In the genomic region with DNA sequence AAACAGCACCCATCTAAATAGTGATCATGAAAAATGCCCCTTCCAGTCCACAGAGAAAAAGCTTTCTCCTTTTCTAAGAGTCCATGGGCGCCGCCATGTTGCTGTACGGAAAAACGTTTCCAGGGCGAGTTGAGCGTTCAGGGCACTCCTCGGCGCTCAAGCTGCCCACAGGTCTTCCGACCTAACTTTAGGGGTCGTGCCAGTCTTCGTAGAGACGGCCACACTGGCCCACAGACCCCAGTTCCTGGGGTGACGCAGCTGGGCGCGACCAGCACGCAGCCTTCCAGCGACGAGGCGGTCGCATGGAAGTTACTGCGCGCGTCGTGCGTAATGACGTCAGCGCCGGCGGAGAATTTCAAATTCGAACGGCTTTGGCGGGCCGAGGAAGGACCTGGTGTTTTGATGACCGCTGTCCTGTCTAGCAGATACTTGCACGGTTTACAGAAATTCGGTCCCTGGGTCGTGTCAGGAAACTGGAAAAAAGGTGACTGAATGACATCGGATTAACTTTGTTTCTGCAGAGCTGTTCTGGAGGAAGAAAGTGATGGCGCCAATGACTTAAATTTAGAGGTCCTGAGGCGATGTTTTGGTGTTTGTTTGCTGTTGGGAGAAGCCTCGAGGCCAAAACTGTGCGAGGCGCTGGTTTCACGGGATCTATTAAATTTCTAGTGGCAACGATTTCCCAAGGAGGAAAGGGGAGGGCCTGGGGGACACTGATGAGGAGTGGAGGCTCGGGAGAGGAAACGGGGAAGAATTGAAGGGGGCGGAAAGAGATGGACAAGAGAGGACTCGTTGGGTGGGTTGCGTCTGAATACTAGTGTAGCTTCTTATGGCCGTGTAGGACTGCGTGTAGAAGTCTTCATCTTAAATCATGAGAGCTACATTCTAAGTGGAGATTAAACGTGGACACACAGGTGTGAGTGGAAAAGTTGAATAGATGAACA, we compare ENCODE assay signal across 1 cellular context.
TF ChIP-seq lines count a peak whose summit lies in the region.

A gene with protein sequence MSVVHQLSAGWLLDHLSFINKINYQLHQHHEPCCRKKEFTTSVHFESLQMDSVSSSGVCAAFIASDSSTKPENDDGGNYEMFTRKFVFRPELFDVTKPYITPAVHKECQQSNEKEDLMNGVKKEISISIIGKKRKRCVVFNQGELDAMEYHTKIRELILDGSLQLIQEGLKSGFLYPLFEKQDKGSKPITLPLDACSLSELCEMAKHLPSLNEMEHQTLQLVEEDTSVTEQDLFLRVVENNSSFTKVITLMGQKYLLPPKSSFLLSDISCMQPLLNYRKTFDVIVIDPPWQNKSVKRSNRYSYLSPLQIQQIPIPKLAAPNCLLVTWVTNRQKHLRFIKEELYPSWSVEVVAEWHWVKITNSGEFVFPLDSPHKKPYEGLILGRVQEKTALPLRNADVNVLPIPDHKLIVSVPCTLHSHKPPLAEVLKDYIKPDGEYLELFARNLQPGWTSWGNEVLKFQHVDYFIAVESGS (minus strand): TSS at position 306 of the 944 bp plus-strand sequence. CDS start 4,289 bp downstream, outside the sequence.
A gene (plus strand): TSS at position 358 of the 944 bp plus-strand sequence. CDS start 1,429 bp downstream, outside the sequence.

TF ChIP-seq in HepG2, 621 proteins besides CTCF, POLR2A, EP300 and RAD21 (continued from another document and continues in another):
- TF ChIP-seq, protein P1, sequence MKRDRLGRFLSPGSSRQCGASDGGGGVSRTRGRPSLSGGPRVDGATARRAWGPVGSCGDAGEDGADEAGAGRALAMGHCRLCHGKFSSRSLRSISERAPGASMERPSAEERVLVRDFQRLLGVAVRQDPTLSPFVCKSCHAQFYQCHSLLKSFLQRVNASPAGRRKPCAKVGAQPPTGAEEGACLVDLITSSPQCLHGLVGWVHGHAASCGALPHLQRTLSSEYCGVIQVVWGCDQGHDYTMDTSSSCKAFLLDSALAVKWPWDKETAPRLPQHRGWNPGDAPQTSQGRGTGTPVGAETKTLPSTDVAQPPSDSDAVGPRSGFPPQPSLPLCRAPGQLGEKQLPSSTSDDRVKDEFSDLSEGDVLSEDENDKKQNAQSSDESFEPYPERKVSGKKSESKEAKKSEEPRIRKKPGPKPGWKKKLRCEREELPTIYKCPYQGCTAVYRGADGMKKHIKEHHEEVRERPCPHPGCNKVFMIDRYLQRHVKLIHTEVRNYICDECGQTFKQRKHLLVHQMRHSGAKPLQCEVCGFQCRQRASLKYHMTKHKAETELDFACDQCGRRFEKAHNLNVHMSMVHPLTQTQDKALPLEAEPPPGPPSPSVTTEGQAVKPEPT (CRISPR knock-in tag; IDR thresholded peaks at IDR 0.05; ENCODE audit: low read depth) = no peak; the same call in 1 of the 2 replicates
- TF ChIP-seq, protein P2, sequence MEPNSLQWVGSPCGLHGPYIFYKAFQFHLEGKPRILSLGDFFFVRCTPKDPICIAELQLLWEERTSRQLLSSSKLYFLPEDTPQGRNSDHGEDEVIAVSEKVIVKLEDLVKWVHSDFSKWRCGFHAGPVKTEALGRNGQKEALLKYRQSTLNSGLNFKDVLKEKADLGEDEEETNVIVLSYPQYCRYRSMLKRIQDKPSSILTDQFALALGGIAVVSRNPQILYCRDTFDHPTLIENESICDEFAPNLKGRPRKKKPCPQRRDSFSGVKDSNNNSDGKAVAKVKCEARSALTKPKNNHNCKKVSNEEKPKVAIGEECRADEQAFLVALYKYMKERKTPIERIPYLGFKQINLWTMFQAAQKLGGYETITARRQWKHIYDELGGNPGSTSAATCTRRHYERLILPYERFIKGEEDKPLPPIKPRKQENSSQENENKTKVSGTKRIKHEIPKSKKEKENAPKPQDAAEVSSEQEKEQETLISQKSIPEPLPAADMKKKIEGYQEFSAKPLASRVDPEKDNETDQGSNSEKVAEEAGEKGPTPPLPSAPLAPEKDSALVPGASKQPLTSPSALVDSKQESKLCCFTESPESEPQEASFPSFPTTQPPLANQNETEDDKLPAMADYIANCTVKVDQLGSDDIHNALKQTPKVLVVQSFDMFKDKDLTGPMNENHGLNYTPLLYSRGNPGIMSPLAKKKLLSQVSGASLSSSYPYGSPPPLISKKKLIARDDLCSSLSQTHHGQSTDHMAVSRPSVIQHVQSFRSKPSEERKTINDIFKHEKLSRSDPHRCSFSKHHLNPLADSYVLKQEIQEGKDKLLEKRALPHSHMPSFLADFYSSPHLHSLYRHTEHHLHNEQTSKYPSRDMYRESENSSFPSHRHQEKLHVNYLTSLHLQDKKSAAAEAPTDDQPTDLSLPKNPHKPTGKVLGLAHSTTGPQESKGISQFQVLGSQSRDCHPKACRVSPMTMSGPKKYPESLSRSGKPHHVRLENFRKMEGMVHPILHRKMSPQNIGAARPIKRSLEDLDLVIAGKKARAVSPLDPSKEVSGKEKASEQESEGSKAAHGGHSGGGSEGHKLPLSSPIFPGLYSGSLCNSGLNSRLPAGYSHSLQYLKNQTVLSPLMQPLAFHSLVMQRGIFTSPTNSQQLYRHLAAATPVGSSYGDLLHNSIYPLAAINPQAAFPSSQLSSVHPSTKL (CRISPR knock-in tag; IDR thresholded peaks at IDR 0.05) = peak; percentile 50; the same call in 1 of the 2 replicates
- TF ChIP-seq ZBTB7B (CRISPR knock-in tag; IDR thresholded peaks at IDR 0.05) (peak; percentile 63; the same call in 1 of the 2 replicates), SMARCC2 (IDR thresholded peaks at IDR 0.05) (no peak), ZNF850 (CRISPR knock-in tag; conservative IDR thresholded peaks at IDR 0.05) (no peak), MIER2 (CRISPR knock-in tag; IDR thresholded peaks at IDR 0.05) (0 out of 2 replicates have a peak, but pooled peaks have one; percentile 11), ZNF224 (CRISPR knock-in tag; IDR thresholded peaks at IDR 0.05) (no peak), ZNF251 (CRISPR knock-in tag; IDR thresholded peaks at IDR 0.05) (no peak), ZNF746 (CRISPR knock-in tag; IDR thresholded peaks at IDR 0.05) (no peak), ZNF30 (CRISPR knock-in tag; IDR thresholded peaks at IDR 0.05) (peak; percentile 67; the same call in 1 of the 2 replicates), HNF4A (CRISPR knock-in tag; IDR thresholded peaks at IDR 0.05) (peak; percentile 20; the same call in 1 of the 2 replicates), ZNF441 (CRISPR knock-in tag; IDR thresholded peaks at IDR 0.05; ENCODE audit: borderline replicate concordance) (0 out of 2 replicates have a peak, but pooled peaks have one; percentile 17)
- TF ChIP-seq, protein P3, sequence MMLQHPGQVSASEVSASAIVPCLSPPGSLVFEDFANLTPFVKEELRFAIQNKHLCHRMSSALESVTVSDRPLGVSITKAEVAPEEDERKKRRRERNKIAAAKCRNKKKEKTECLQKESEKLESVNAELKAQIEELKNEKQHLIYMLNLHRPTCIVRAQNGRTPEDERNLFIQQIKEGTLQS (CRISPR knock-in tag; IDR thresholded peaks at IDR 0.05) = peak; percentile 38; the same call in 1 of the 2 replicates
- TF ChIP-seq, protein P4, sequence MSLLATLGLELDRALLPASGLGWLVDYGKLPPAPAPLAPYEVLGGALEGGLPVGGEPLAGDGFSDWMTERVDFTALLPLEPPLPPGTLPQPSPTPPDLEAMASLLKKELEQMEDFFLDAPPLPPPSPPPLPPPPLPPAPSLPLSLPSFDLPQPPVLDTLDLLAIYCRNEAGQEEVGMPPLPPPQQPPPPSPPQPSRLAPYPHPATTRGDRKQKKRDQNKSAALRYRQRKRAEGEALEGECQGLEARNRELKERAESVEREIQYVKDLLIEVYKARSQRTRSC (CRISPR knock-in tag; IDR thresholded peaks at IDR 0.05; ENCODE audit: low read depth) = 0 out of 2 replicates have a peak, but pooled peaks have one; percentile 54
- TF ChIP-seq, protein P5, sequence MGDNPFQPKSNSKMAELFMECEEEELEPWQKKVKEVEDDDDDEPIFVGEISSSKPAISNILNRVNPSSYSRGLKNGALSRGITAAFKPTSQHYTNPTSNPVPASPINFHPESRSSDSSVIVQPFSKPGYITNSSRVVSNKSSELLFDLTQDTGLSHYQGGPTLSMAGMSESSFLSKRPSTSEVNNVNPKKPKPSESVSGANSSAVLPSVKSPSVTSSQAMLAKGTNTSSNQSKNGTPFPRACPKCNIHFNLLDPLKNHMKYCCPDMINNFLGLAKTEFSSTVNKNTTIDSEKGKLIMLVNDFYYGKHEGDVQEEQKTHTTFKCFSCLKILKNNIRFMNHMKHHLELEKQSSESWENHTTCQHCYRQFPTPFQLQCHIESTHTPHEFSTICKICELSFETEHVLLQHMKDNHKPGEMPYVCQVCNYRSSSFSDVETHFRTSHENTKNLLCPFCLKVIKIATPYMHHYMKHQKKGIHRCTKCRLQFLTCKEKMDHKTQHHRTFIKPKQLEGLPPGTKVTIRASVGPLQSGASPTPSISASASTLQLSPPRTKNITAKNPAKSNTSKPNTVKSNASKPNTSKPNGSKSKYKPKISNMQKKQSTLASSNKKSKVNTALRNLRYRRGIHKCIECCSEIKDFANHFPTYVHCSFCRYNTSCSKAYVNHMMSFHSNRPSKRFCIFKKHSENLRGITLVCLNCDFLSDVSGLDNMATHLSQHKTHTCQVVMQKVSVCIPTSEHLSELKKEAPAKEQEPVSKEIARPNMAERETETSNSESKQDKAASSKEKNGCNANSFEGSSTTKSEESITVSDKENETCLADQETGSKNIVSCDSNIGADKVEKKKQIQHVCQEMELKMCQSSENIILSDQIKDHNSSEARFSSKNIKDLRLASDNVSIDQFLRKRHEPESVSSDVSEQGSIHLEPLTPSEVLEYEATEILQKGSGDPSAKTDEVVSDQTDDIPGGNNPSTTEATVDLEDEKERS (CRISPR knock-in tag; IDR thresholded peaks at IDR 0.05) = no peak
- TF ChIP-seq, protein P6, sequence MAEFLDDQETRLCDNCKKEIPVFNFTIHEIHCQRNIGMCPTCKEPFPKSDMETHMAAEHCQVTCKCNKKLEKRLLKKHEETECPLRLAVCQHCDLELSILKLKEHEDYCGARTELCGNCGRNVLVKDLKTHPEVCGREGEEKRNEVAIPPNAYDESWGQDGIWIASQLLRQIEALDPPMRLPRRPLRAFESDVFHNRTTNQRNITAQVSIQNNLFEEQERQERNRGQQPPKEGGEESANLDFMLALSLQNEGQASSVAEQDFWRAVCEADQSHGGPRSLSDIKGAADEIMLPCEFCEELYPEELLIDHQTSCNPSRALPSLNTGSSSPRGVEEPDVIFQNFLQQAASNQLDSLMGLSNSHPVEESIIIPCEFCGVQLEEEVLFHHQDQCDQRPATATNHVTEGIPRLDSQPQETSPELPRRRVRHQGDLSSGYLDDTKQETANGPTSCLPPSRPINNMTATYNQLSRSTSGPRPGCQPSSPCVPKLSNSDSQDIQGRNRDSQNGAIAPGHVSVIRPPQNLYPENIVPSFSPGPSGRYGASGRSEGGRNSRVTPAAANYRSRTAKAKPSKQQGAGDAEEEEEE (CRISPR knock-in tag; IDR thresholded peaks at IDR 0.05; ENCODE audit: borderline replicate concordance) = no peak
- TF ChIP-seq, protein P7, sequence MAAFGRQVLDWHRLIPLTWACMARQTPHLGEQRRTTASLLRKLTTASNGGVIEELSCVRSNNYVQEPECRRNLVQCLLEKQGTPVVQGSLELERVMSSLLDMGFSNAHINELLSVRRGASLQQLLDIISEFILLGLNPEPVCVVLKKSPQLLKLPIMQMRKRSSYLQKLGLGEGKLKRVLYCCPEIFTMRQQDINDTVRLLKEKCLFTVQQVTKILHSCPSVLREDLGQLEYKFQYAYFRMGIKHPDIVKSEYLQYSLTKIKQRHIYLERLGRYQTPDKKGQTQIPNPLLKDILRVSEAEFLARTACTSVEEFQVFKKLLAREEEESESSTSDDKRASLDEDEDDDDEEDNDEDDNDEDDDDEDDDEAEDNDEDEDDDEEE (CRISPR knock-in tag; IDR thresholded peaks at IDR 0.05) = peak; percentile 66; the same call in 1 of the 2 replicates
- TF ChIP-seq, protein P8, sequence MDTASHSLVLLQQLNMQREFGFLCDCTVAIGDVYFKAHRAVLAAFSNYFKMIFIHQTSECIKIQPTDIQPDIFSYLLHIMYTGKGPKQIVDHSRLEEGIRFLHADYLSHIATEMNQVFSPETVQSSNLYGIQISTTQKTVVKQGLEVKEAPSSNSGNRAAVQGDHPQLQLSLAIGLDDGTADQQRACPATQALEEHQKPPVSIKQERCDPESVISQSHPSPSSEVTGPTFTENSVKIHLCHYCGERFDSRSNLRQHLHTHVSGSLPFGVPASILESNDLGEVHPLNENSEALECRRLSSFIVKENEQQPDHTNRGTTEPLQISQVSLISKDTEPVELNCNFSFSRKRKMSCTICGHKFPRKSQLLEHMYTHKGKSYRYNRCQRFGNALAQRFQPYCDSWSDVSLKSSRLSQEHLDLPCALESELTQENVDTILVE (CRISPR knock-in tag; IDR thresholded peaks at IDR 0.05) = peak; percentile 43; the same call in 1 of the 2 replicates
- TF ChIP-seq, protein P9, sequence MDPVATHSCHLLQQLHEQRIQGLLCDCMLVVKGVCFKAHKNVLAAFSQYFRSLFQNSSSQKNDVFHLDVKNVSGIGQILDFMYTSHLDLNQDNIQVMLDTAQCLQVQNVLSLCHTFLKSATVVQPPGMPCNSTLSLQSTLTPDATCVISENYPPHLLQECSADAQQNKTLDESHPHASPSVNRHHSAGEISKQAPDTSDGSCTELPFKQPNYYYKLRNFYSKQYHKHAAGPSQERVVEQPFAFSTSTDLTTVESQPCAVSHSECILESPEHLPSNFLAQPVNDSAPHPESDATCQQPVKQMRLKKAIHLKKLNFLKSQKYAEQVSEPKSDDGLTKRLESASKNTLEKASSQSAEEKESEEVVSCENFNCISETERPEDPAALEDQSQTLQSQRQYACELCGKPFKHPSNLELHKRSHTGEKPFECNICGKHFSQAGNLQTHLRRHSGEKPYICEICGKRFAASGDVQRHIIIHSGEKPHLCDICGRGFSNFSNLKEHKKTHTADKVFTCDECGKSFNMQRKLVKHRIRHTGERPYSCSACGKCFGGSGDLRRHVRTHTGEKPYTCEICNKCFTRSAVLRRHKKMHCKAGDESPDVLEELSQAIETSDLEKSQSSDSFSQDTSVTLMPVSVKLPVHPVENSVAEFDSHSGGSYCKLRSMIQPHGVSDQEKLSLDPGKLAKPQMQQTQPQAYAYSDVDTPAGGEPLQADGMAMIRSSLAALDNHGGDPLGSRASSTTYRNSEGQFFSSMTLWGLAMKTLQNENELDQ (CRISPR knock-in tag; IDR thresholded peaks at IDR 0.05; ENCODE audit: borderline replicate concordance) = no peak
